24 cellular contexts compared by ENCODE assay signal in the genomic region with DNA sequence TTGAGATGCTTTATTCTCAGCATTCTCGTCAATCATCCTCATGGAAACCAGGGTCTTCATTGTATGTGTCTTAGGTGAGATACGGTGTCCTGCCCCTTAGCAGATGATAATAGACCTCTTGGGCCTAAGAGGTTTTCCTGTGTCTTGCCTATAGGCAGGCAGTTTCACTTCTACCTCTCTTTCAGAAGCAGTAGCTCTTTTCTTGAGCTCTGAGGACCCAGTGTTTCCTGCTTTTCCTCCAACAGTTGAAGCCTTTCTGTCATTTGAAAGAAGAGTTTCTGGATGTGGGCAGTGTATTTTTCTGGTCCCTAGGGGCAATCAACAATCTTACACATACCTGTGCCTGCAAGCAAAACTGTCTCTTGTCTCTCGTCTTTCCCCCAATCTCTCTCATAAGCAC.
"Had no signal": no experiment of that assay in that cellular context is flagged by ENCODE, and none has a peak within 500 bp of the region (broad histone marks: within the 10 kb centered on the region; RNA-seq: fewer than 3 reads in every experiment).

No MANE protein-coding gene starts in this region.

- H3K27ac ChIP-seq: Peyer's patch, SJSA1, SK-N-MC had no signal

- H3K36me3 ChIP-seq: Peyer's patch, SJSA1 had no signal

- ATAC-seq: HepG2, PC-3 had no signal

- DNase-seq: IMR-90, Kasumi-1, KG1, MV-4-11, NCI-H1048, NCI-H1105, NCI-H1417, NCI-H1436 treated with DMSO at 0.1 percent for 48 hours, NCI-H1694, NCI-H187 treated with DMSO at 0.1 percent for 48 hours, NCI-H2029 treated with DMSO at 0.1 percent for 48 hours, NCI-H226, NCI-H446, NCI-H510A, NCI-H524 treated with DMSO at 0.1 percent for 48 hours, NCI-H69, NCI-H774, PC-3, Peyer's patch, Right ventricle myocardium superior, SIG-M5 had no signal

- H3K4me3 ChIP-seq: Peyer's patch, SJSA1, SK-N-MC had no signal

- H3K9me3 ChIP-seq: Peyer's patch, SJSA1 had no signal

- H3K27me3 ChIP-seq: Peyer's patch, SJSA1 had no signal

- H3K4me1 ChIP-seq: Peyer's patch, SJSA1 had no signal
